14 cellular contexts compared by ENCODE assay signal in genomic region chr9:106717686-106718085, GRCh38.
DNase-seq lines count a peak whose midpoint lies in the region; ATAC-seq, FAIRE-seq and TF ChIP-seq lines count a peak whose summit lies in the region.
"Had no signal": no experiment of that assay in that cellular context is flagged by ENCODE, and none has a peak within 500 bp of the region (broad histone marks: within the 10 kb centered on the region; RNA-seq: fewer than 3 reads in every experiment).

No MANE protein-coding gene starts in this region.

- peak; percentile 84 for FAIRE-seq in keratinocyte (lab: Jason Lieb, UNC)
- FAIRE-seq: GM12878 had no signal

- H3K9ac ChIP-seq in keratinocyte (ENCODE audit: control insufficient read depth, extremely low read depth, insufficient read depth, low read length) = no peak overlapping the region
- H3K9ac ChIP-seq: BLaER1 treated with 17β-estradiol and CSF1 and Interleukin-3, amounts not matched to agents 10 nM and 100 nM had no signal

- H3K4me2 ChIP-seq in keratinocyte (ENCODE audit: control insufficient read depth, extremely low read depth, insufficient read depth, low read depth, low read length) = peak overlapping the region; percentile 49
- H3K4me2 ChIP-seq: BLaER1 treated with 17β-estradiol and CSF1 and Interleukin-3, amounts not matched to agents 10 nM and 100 nM had no signal

- no peaks in the 10 kb centered on the region for H3K27me3 ChIP-seq in keratinocyte (ENCODE audit: control insufficient read depth, extremely low read depth, insufficient read depth, low read length)
- H3K27me3 ChIP-seq: BLaER1 treated with 17β-estradiol and CSF1 and Interleukin-3, amounts not matched to agents 10 nM and 100 nM; stomach had no signal

- DNase-seq in A172 (ENCODE audit: low spot score) = peak; percentile 61
- DNase-seq in HCEC 1CT = peak; percentile 85
- DNase-seq in astrocyte of the spinal cord (ENCODE audit: low read depth, low spot score) = peak; percentile 75
- peak; percentile 13 for DNase-seq in keratinocyte (ENCODE audit: low read depth, low spot score)
- DNase-seq in GM13977 (ENCODE audit: low spot score) = no peak
- no peak for DNase-seq in cerebellar nuclear complex (lab: John Stamatoyannopoulos, UW)
- DNase-seq: activated gamma-delta T cell treated with Interleukin-2 at 50 U/mL for 16 hours, midbrain, NCI-H1092, stomach had no signal

- no peaks in the 10 kb centered on the region for H3K79me2 ChIP-seq in keratinocyte (ENCODE audit: control insufficient read depth, insufficient read depth, low read length)

- H3K4me3 ChIP-seq in astrocyte of the spinal cord (ENCODE audit: low read depth, low read length) (no peak overlapping the region), keratinocyte (ENCODE audit: control insufficient read depth in 2 of 3, extremely low read depth in 1 of 3, insufficient read depth in 2 of 3, low read depth in 1 of 3, low read length in 3 of 3) (peak overlapping the region in 1 of 3 experiments; percentile 18)
- H3K4me3 ChIP-seq: BLaER1 treated with 17β-estradiol and CSF1 and Interleukin-3, amounts not matched to agents 10 nM and 100 nM; GM12878; stomach had no signal

- in situ Hi-C loops in astrocyte of the spinal cord (cut with HindIII; ENCODE audit: low sequenced_read_pairs) = no loop called here
- in situ Hi-C loops in GM13977 (cut with MboI; ENCODE audit: low pct_unique_long_range_greater_than_20kb, low sequenced_read_pairs, unreplicated experiment) = no loop called here

- peak; percentile 21 for TF ChIP-seq CTCF in astrocyte of the spinal cord (IDR thresholded peaks at IDR 0.05; ENCODE audit: low read depth, low read length)
- TF ChIP-seq CTCF in keratinocyte (optimal IDR thresholded peaks at IDR 0.05 in 1 of 3, IDR thresholded peaks at IDR 0.05 in 1 of 3, conservative IDR thresholded peaks at IDR 0.05 in 1 of 3; ENCODE audit: extremely low read depth in 1 of 3, insufficient read depth in 2 of 3, low read length in 3 of 3) = no peak
- TF ChIP-seq CTCF in GM13977 (IDR thresholded peaks at IDR 0.05; ENCODE audit: extremely low read depth, insufficient read depth, missing control alignments) = no peak

- ATAC-seq in HG03521 (IDR thresholded peaks at IDR 0.05; ENCODE audit: unreplicated experiment) (no peak), HG03280 (IDR thresholded peaks at IDR 0.05; ENCODE audit: unreplicated experiment) (no peak)
- ATAC-seq: GM12878 had no signal

- no peak overlapping the region for H2AFZ ChIP-seq in keratinocyte (ENCODE audit: control insufficient read depth, low read length)

- no peaks in the 10 kb centered on the region for H3K9me3 ChIP-seq in keratinocyte (ENCODE audit: control insufficient read depth, low read depth, low read length)
- H3K9me3 ChIP-seq: BLaER1 treated with 17β-estradiol and CSF1 and Interleukin-3, amounts not matched to agents 10 nM and 100 nM; stomach had no signal

- no peaks in the 10 kb centered on the region for H3K9me1 ChIP-seq in keratinocyte (ENCODE audit: control insufficient read depth, extremely low read depth, insufficient read depth, low read length)

- peaks cover 19% of the 10 kb centered on the region for H3K4me1 ChIP-seq in keratinocyte (ENCODE audit: control insufficient read depth, extremely low read depth, insufficient read depth, low read length)

- peak overlapping the region; percentile 36 for H3K27ac ChIP-seq in keratinocyte (ENCODE audit: control insufficient read depth, insufficient read depth, low read length)
- H3K27ac ChIP-seq: BLaER1 treated with 17β-estradiol and CSF1 and Interleukin-3, amounts not matched to agents 10 nM and 100 nM; stomach had no signal

- no peaks in the 10 kb centered on the region for H3K36me3 ChIP-seq in keratinocyte (ENCODE audit: control insufficient read depth in 2 of 2, extremely low read depth in 1 of 2, insufficient read depth in 2 of 2, low read length in 2 of 2)
- H3K36me3 ChIP-seq: BLaER1 treated with 17β-estradiol and CSF1 and Interleukin-3, amounts not matched to agents 10 nM and 100 nM; stomach had no signal

- dilution Hi-C loops in keratinocyte (cut with MboI; ENCODE audit: extremely low pct_ligation_motif_present, low sequenced_read_pairs) = no loop called here

- H4K20me1 ChIP-seq in keratinocyte (ENCODE audit: control insufficient read depth, extremely low read depth, insufficient read depth, low read length) = no peaks in the 10 kb centered on the region
- H4K20me1 ChIP-seq: BLaER1 treated with 17β-estradiol and CSF1 and Interleukin-3, amounts not matched to agents 10 nM and 100 nM had no signal

Comparison
In these comparisons a context has a peak if more than half of its experiments do, and no peak if none do; other contexts are left out.
1. DNase-seq: peak in A172 (single experiment), HCEC 1CT (single experiment), astrocyte of the spinal cord (single experiment) and keratinocyte (single experiment); none in GM13977 (single experiment) and cerebellar nuclear complex (0 of 2).